In genomic region chr9:137459147-137459600, GRCh38 we compare ENCODE assay signal across 1 cellular context.
TF ChIP-seq lines count a peak whose summit lies in the region.

TSS of gene NSMF (minus strand) at chr9:137459334. CDS start at chr9:137459102, 232 bp downstream.

TF ChIP-seq in K562, 482 proteins besides CTCF, POLR2A, EP300 and RAD21 (continued from another document and continues in another):
- TF ChIP-seq AFF4 (CRISPR knock-in tag; IDR thresholded peaks at IDR 0.05) (no peak), E2F4 (CRISPR knock-in tag; IDR thresholded peaks at IDR 0.05; ENCODE audit: low read depth) (no peak), PRMT5 (CRISPR knock-in tag; IDR thresholded peaks at IDR 0.05) (no peak), TAF7 (tag; IDR thresholded peaks at IDR 0.05) (no peak), NBN (IDR thresholded peaks at IDR 0.05; ENCODE audit: low read depth) (no peak), ZBTB11 (CRISPR knock-in tag; IDR thresholded peaks at IDR 0.05) (peak in 1 of 3 experiments; percentile 54; a peak in 1 of 6 replicates), SNRNP70 (optimal IDR thresholded peaks at IDR 0.05; ENCODE audit: low read depth, low read length) (no peak), YY1 (IDR thresholded peaks at IDR 0.05; ENCODE audit: borderline replicate concordance in 1 of 3, control insufficient read depth in 1 of 3, extremely low read depth in 1 of 3, insufficient read depth in 3 of 3, insufficient read length in 1 of 3, insufficient replicate concordance in 2 of 3, low read depth in 1 of 3, low read length in 2 of 3) (peak; percentile 31 to 77 (median 54)), ZNF431 (CRISPR knock-in tag; IDR thresholded peaks at IDR 0.05) (no peak), EHMT2 (IDR thresholded peaks at IDR 0.05) (no peak), ZNF384 (IDR thresholded peaks at IDR 0.05; ENCODE audit: low read depth, low read length) (no peak), TSC22D4 (tag; IDR thresholded peaks at IDR 0.05) (no peak), XRCC4 (IDR thresholded peaks at IDR 0.05; ENCODE audit: extremely low read depth, insufficient read depth, insufficient read length) (no peak), RBBP5 (IDR thresholded peaks at IDR 0.05; ENCODE audit: borderline replicate concordance, insufficient read depth, low read length, poor library complexity, severe bottlenecking) (no peak), SMAD4 (CRISPR knock-in tag; conservative IDR thresholded peaks at IDR 0.05) (peak; percentile 83), U2AF1 (optimal IDR thresholded peaks at IDR 0.05; ENCODE audit: low read depth, low read length) (no peak), FUS (optimal IDR thresholded peaks at IDR 0.05; ENCODE audit: low read depth, low read length) (no peak), E2F8 (IDR thresholded peaks at IDR 0.05; ENCODE audit: low read depth, partially characterized antibody) (no peak), FOXP1 (CRISPR knock-in tag; IDR thresholded peaks at IDR 0.05) (no peak), HDAC6 (IDR thresholded peaks at IDR 0.05; ENCODE audit: low read depth, low read length) (no peak), USF2 (CRISPR knock-in tag; IDR thresholded peaks at IDR 0.05) (peak; percentile 66), ZNF655 (CRISPR knock-in tag; IDR thresholded peaks at IDR 0.05) (no peak), THRA (IDR thresholded peaks at IDR 0.05) (no peak), KDM1A (IDR thresholded peaks at IDR 0.05) (no peak), ZNF316 (IDR thresholded peaks at IDR 0.05) (no peak), GTF2A2 (tag; IDR thresholded peaks at IDR 0.05) (no peak), YBX1 (IDR thresholded peaks at IDR 0.05) (no peak), ATF4 (CRISPR knock-in tag; IDR thresholded peaks at IDR 0.05) (no peak), ZNF699 (CRISPR knock-in tag; IDR thresholded peaks at IDR 0.05; ENCODE audit: insufficient replicate concordance) (no peak), ZBTB8A (IDR thresholded peaks at IDR 0.05; ENCODE audit: partially characterized antibody) (no peak), FOSL1 (tag; conservative IDR thresholded peaks at IDR 0.05) (no peak), ZNF780A (CRISPR knock-in tag; IDR thresholded peaks at IDR 0.05) (no peak), ZNF175 (CRISPR knock-in tag; IDR thresholded peaks at IDR 0.05; ENCODE audit: low read depth) (no peak), SMARCC2 (IDR thresholded peaks at IDR 0.05; ENCODE audit: low read depth) (no peak), NR3C1 (CRISPR knock-in tag; IDR thresholded peaks at IDR 0.05) (no peak), SAFB (IDR thresholded peaks at IDR 0.05; ENCODE audit: borderline replicate concordance, low read depth, low read length) (no peak), BCLAF1 (IDR thresholded peaks at IDR 0.05; ENCODE audit: borderline replicate concordance in 1 of 2, control insufficient read depth in 1 of 2, low read depth in 2 of 2, low read length in 1 of 2) (no peak), ZNF174 (CRISPR knock-in tag; IDR thresholded peaks at IDR 0.05) (no peak), MYBL2 (IDR thresholded peaks at IDR 0.05; ENCODE audit: low read depth) (no peak), MYBL2 (CRISPR knock-in tag; IDR thresholded peaks at IDR 0.05; ENCODE audit: borderline replicate concordance) (no peak), MYC (IDR thresholded peaks at IDR 0.05; ENCODE audit: low read depth, low read length) (peak; percentile 57), MYC (CRISPR knock-in tag; IDR thresholded peaks at IDR 0.05; ENCODE audit: borderline replicate concordance, low read depth) (no peak), GTF2E2 (tag; IDR thresholded peaks at IDR 0.05) (no peak), SMARCE1 (IDR thresholded peaks at IDR 0.05) (no peak), SIRT6 (IDR thresholded peaks at IDR 0.05; ENCODE audit: low read depth, low read length) (no peak), POLR2AphosphoS5 (IDR thresholded peaks at IDR 0.05; ENCODE audit: control insufficient read depth, insufficient read depth, low read depth, low read length) (peak; percentile 49), HOXB6 (CRISPR knock-in tag; IDR thresholded peaks at IDR 0.05; ENCODE audit: borderline replicate concordance) (no peak), SP2 (IDR thresholded peaks at IDR 0.05; ENCODE audit: extremely low read depth, low read depth, low read length, poor library complexity, severe bottlenecking) (no peak)
